ENCODE assay signal across 8 cellular contexts in the genomic region with DNA sequence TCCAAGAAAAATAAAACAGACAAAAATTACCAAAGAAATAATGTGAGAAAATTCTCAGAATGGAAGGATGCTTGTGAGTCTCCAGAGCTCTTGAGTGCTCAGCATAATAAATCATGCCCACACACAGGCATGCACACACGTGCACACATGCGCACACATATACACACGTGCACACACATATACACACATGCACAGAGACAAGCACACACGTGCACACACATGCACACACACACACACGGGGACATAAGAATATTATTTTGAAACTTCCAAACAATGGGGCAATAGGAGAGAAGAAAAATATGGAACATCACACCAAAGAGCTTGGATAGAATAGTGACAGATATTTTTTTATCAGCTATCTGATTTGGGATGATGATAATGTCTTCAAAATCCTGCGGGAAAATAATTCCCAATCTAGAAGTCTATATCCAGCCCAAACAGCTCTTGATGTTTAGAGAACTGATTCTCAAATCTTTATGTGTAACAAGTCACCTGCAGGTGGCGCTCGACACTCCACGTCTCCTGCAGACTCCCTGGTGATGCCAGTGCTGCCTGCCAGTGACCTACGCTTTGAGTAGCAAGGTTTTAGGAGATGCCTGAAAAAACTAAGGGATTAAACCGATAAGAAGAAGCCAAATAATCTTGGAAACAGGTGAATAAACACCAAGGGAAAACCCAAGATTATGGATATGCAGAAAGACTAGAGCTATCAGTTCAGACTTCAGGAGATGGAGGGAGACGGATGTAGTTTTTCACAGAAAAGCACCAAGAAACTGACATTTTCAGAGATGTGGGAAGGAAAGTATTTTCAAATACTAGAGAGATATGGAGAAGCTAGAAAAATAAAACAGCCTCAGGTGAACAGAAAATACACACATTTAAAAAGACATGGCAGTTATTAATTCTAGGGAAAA.
DNase-seq lines count a peak whose midpoint lies in the region; ATAC-seq and TF ChIP-seq lines count a peak whose summit lies in the region.

No MANE protein-coding gene starts in this region.

- peak; percentile 71 for ATAC-seq in GM18502 (IDR thresholded peaks at IDR 0.05; ENCODE audit: poor library complexity, unreplicated experiment)
- ATAC-seq in HG03354 (IDR thresholded peaks at IDR 0.05; ENCODE audit: poor library complexity, severe bottlenecking, unreplicated experiment) = peak; percentile 80

- DNase-seq in A673 (ENCODE audit: low spot score) (peak; percentile 80), NCI-H748 (lab: John Stamatoyannopoulos, UW; ENCODE audit: unreplicated experiment) (peak; percentile 77), esophagus muscularis mucosa (ENCODE audit: extremely low spot score) (no peak), neural progenitor cell (ENCODE audit: low spot score) (peak; percentile 92), superior temporal gyrus (ENCODE audit: extremely low spot score) (peak; percentile 88)
- DNase-seq in activated CD8-positive, alpha-beta memory T cell treated with anti-CD3 and anti-CD28 coated beads, Interleukin-2, amount 50 U/mL, for 4 hours = peak; percentile 45

- H3K4me3 ChIP-seq in A673 (ENCODE audit: low read depth, low read length, poor library complexity, severe bottlenecking) (no peak overlapping the region), esophagus muscularis mucosa (no peak overlapping the region), neural progenitor cell (no peak overlapping the region)

- no peak overlapping the region for H3K27ac ChIP-seq in A673 (ENCODE audit: low read depth, low read length, poor library complexity, severe bottlenecking)
- no peak overlapping the region for H3K27ac ChIP-seq in esophagus muscularis mucosa (replicated peaks in 1 of 4)
- H3K27ac ChIP-seq in neural progenitor cell = no peak overlapping the region

- TF ChIP-seq EP300 in esophagus muscularis mucosa (IDR thresholded peaks at IDR 0.05) = no peak

- H3K36me3 Mint-ChIP-seq in neural progenitor cell = no peaks in the 10 kb centered on the region

- H3K9ac ChIP-seq in neural progenitor cell = no peak overlapping the region

- intact Hi-C loops in A673 (cut with micrococcal nuclease; ENCODE audit: unreplicated experiment) (loop anchor here (2.0 kb wide), 1 partner anchor 177 kb away; no protein-coding TSS in a partner anchor), esophagus muscularis mucosa (cut with DNase I) (no loop called here)

- H4K20me1 ChIP-seq in neural progenitor cell (ENCODE audit: low read depth) = no peaks in the 10 kb centered on the region

- 35% methylated on average over 12 of the region's 12 CpGs for WGBS in esophagus muscularis mucosa

- peaks cover 8% of the 10 kb centered on the region for H3K27me3 Mint-ChIP-seq in neural progenitor cell (ENCODE audit: insufficient read depth, low read depth)

- no peak overlapping the region for H3K27ac Mint-ChIP-seq in neural progenitor cell

- H3K27me3 ChIP-seq in A673 (replicated peaks; ENCODE audit: insufficient read depth, low read depth, low read length, poor library complexity) (peaks cover 31% of the 10 kb centered on the region), esophagus muscularis mucosa (peaks cover 0 to 5% (median 0%) of the 10 kb centered on the region in 4 donors), neural progenitor cell (no peaks in the 10 kb centered on the region)

- H3K36me3 ChIP-seq in A673 (ENCODE audit: insufficient read depth, low read length, poor library complexity, severe bottlenecking) = no peaks in the 10 kb centered on the region
- H3K36me3 ChIP-seq in esophagus muscularis mucosa = no peaks in the 10 kb centered on the region
- H3K36me3 ChIP-seq in neural progenitor cell = no peaks in the 10 kb centered on the region

- peak overlapping the region; percentile 11 for H2AFZ ChIP-seq in neural progenitor cell (replicated peaks)

- CTCF ChIA-PET in A673 (lab: Charles Lee) = interaction anchor here (0.6 to 1.2 kb wide), 3 partner anchors 10 to 704 kb away, joined by 3 to 4 read pairs (median 3); no protein-coding TSS in a partner anchor

- H3K4me3 Mint-ChIP-seq in neural progenitor cell = no peak overlapping the region

- H3K4me1 Mint-ChIP-seq in neural progenitor cell = no peaks in the 10 kb centered on the region

- H3K4me1 ChIP-seq in A673 (ENCODE audit: insufficient read depth, low read length, poor library complexity, severe bottlenecking) (no peaks in the 10 kb centered on the region), esophagus muscularis mucosa (no peaks in the 10 kb centered on the region), neural progenitor cell (peaks cover 17% of the 10 kb centered on the region)

- peaks cover 10% of the 10 kb centered on the region for H3K9me3 Mint-ChIP-seq in neural progenitor cell

- POLR2A ChIA-PET in A673 (lab: Charles Lee; ENCODE audit: low non-redundant PET) = no interaction called here

- BruUV-seq in A673 (replicated peaks; lab: Mats Ljungman, UMichigan) = no TSS peak

- H3K4me2 ChIP-seq in neural progenitor cell = no peak overlapping the region

- TF ChIP-seq POLR2A in esophagus muscularis mucosa (IDR thresholded peaks at IDR 0.05; ENCODE audit: low read depth) = no peak

- peaks cover 11% of the 10 kb centered on the region for H3F3A ChIP-seq in neural progenitor cell (ENCODE audit: low read depth)

- TF ChIP-seq CTCF in A673 (conservative IDR thresholded peaks at IDR 0.05; ENCODE audit: low read depth, low read length) (peak; percentile 90), esophagus muscularis mucosa (IDR thresholded peaks at IDR 0.05) (peak; percentile 21 to 47 (median 31)), neural progenitor cell (IDR thresholded peaks at IDR 0.05) (peak; percentile 93)

- no peaks in the 10 kb centered on the region for H3K79me2 ChIP-seq in neural progenitor cell (ENCODE audit: low read depth)

- no peaks in the 10 kb centered on the region for H3K9me3 ChIP-seq in A673 (ENCODE audit: low read depth, low read length, poor library complexity, severe bottlenecking)
- no peaks in the 10 kb centered on the region for H3K9me3 ChIP-seq in esophagus muscularis mucosa
- H3K9me3 ChIP-seq in neural progenitor cell (ENCODE audit: low read depth) = no peaks in the 10 kb centered on the region

Comparison
In these comparisons a context has a peak if more than half of its experiments do, and no peak if none do; other contexts are left out.
1. CTCF ChIP-seq: peak in every context shown above with its lines; median percentile 93 in neural progenitor cell; 90 in A673; 31 in esophagus muscularis mucosa.